8 cellular contexts compared by ENCODE assay signal in genomic region chr13:20161275-20161950, GRCh38. TPM values are rescaled to one million over a fixed set of nuclear protein-coding genes. Genes with fewer than 3 reads are reported as not detected.
DNase-seq lines count a peak whose midpoint lies in the region; ATAC-seq and TF ChIP-seq lines count a peak whose summit lies in the region.

No MANE protein-coding gene starts in this region.

- H3K27me3 Mint-ChIP-seq in activated naive CD8-positive, alpha-beta T cell treated with anti-CD3 and anti-CD28 coated beads, Interleukin-2, amount 50 U/mL, for 24 hours = peaks cover 47% of the 10 kb centered on the region

- H3F3A ChIP-seq in OCI-LY1 (ENCODE audit: insufficient read depth, low read length) = no peaks in the 10 kb centered on the region

- no peaks in the 10 kb centered on the region for H3K79me2 ChIP-seq in OCI-LY1 (ENCODE audit: insufficient read depth, low read length)

- no peak overlapping the region for H3K9ac ChIP-seq in OCI-LY1 (ENCODE audit: low read length)

- no peaks in the 10 kb centered on the region for H3K36me3 Mint-ChIP-seq in activated naive CD8-positive, alpha-beta T cell treated with anti-CD3 and anti-CD28 coated beads, Interleukin-2, amount 50 U/mL, for 24 hours (ENCODE audit: low read depth)

- no peaks in the 10 kb centered on the region for H3K9me3 Mint-ChIP-seq in activated naive CD8-positive, alpha-beta T cell treated with anti-CD3 and anti-CD28 coated beads, Interleukin-2, amount 50 U/mL, for 24 hours

- in situ Hi-C loops in HAP-1 (cut with MboI; ENCODE audit: low sequenced_read_pairs) = no loop called here

- H3K4me1 Mint-ChIP-seq in activated naive CD8-positive, alpha-beta T cell treated with anti-CD3 and anti-CD28 coated beads, Interleukin-2, amount 50 U/mL, for 24 hours = peaks cover 20% of the 10 kb centered on the region

- TF ChIP-seq POLR2A in lower leg skin (IDR thresholded peaks at IDR 0.05) = no peak

- TF ChIP-seq CTCF in GM10266 (IDR thresholded peaks at IDR 0.05; ENCODE audit: control insufficient read depth, insufficient read depth, low read depth, missing control alignments) = no peak
- TF ChIP-seq CTCF in OCI-LY1 (IDR thresholded peaks at IDR 0.05; ENCODE audit: low read length) = no peak
- no peak for TF ChIP-seq CTCF in lower leg skin (IDR thresholded peaks at IDR 0.05)

- H3K36me3 ChIP-seq in HAP-1 (replicated peaks) (no peaks in the 10 kb centered on the region), OCI-LY1 (ENCODE audit: insufficient read depth, low read length) (no peaks in the 10 kb centered on the region)

- H3K9me3 ChIP-seq in HAP-1 (no peaks in the 10 kb centered on the region), OCI-LY1 (ENCODE audit: low read length) (no peaks in the 10 kb centered on the region)

- peak overlapping the region; percentile 61 for H3K4me2 ChIP-seq in OCI-LY1 (ENCODE audit: low read length)

- H3K4me1 ChIP-seq in HAP-1 (peaks cover 11% of the 10 kb centered on the region), OCI-LY1 (ENCODE audit: insufficient read depth, low read length, severe bottlenecking) (peaks cover 11% of the 10 kb centered on the region)

- peak overlapping the region; percentile 46 for H3K4me3 ChIP-seq in HAP-1
- H3K4me3 ChIP-seq in OCI-LY1 (ENCODE audit: low read depth, low read length, poor library complexity, severe bottlenecking) = peak overlapping the region; percentile 51
- peak overlapping the region; percentile 25 for H3K4me3 ChIP-seq in lower leg skin (ENCODE audit: low read depth, poor library complexity, severe bottlenecking)

- WGBS in lower leg skin, 2 donors = 7 to 14% methylated on average over 22 to 48 of the region's 79 CpGs

- intact Hi-C loops in lower leg skin (cut with DNase I; ENCODE audit: low total_unique reads) = no loop called here

- no peak overlapping the region for H3K27ac Mint-ChIP-seq in activated naive CD8-positive, alpha-beta T cell treated with anti-CD3 and anti-CD28 coated beads, Interleukin-2, amount 50 U/mL, for 24 hours

- ATAC-seq in activated naive CD8-positive, alpha-beta T cell treated with anti-CD3 and anti-CD28 coated beads, Interleukin-2, amount 50 U/mL, for 24 hours = peak; percentile 60

- no peak overlapping the region for H3K27ac ChIP-seq in OCI-LY1 (ENCODE audit: low read depth, low read length, poor library complexity, severe bottlenecking)

- H3K9me2 ChIP-seq in OCI-LY1 (ENCODE audit: low read depth, low read length) = no peaks in the 10 kb centered on the region

- no peaks in the 10 kb centered on the region for H4K20me1 ChIP-seq in OCI-LY1 (ENCODE audit: insufficient read depth, low read length)

- DNase-seq in GM10266 (ENCODE audit: extremely low spot score) (peak; percentile 62), HAP-1 (ENCODE audit: low spot score in 2 of 2) (peak in 1 of 2 experiments; percentile 47), lower leg skin (ENCODE audit: low spot score in 2 of 2) (no peak), NCI-H446 treated with DMSO at 0.1 percent for 48 hours (lab: John Stamatoyannopoulos, UW) (no peak), AML-193 (lab: John Stamatoyannopoulos, UW) (no peak)
- DNase-seq in activated naive CD8-positive, alpha-beta T cell treated with anti-CD3 and anti-CD28 coated beads, Interleukin-2, amount 50 U/mL, for 24 hours = peak; percentile 67
- peak; percentile 34 to 47 for DNase-seq in stimulated activated CD8-positive, alpha-beta memory T cell treated with anti-CD3 and anti-CD28 coated beads, Interleukin-7, amount 100 ng/mL, for 48 hours (ENCODE audit: extremely low read depth in 1 of 2, low read depth in 1 of 2)

- peak overlapping the region; percentile 71 for H3K4me3 Mint-ChIP-seq in activated naive CD8-positive, alpha-beta T cell treated with anti-CD3 and anti-CD28 coated beads, Interleukin-2, amount 50 U/mL, for 24 hours

- H3K27me3 ChIP-seq in HAP-1 (ENCODE audit: low read depth) (no peaks in the 10 kb centered on the region), OCI-LY1 (ENCODE audit: insufficient read depth, low read length) (no peaks in the 10 kb centered on the region; the same call in 1 of the 2 replicates)

- H2AFZ ChIP-seq in OCI-LY1 (ENCODE audit: low read length) = no peak overlapping the region

RNA-seq across cellular contexts. Expression of gene GJA3, which starts 0.6 kb away (rescaled TPM):
- total RNA-seq in lower leg skin = under 1 TPM in 3 of 4 donors, not detected in 1; 0.04 to 0.52 (median 0.32) TPM

RNA-seq across cellular contexts. Expression of gene GJB2, which starts 31.3 kb away (rescaled TPM):
- 100 to 1,000 TPM in 1 of 4 donors, 10 to 100 TPM in 3; 46.7 to 160 (median 63.0) TPM for total RNA-seq in lower leg skin

Comparison
In these comparisons a context has a peak if more than half of its experiments do, and no peak if none do; other contexts are left out.
1. DNase-seq: peak in GM10266 (single experiment), activated naive CD8-positive, alpha-beta T cell treated with anti-CD3 and anti-CD28 coated beads, Interleukin-2, amount 50 U/mL, for 24 hours (single experiment) and stimulated activated CD8-positive, alpha-beta memory T cell treated with anti-CD3 and anti-CD28 coated beads, Interleukin-7, amount 100 ng/mL, for 48 hours (2 of 2); none in lower leg skin (0 of 2), NCI-H446 treated with DMSO at 0.1 percent for 48 hours (single experiment) and AML-193 (0 of 2).
2. Peak in every context shown above with its lines, with median percentiles within 50 percentile points of each other: H3K4me3 ChIP-seq.